18 cellular contexts compared by ENCODE assay signal in the genomic region with DNA sequence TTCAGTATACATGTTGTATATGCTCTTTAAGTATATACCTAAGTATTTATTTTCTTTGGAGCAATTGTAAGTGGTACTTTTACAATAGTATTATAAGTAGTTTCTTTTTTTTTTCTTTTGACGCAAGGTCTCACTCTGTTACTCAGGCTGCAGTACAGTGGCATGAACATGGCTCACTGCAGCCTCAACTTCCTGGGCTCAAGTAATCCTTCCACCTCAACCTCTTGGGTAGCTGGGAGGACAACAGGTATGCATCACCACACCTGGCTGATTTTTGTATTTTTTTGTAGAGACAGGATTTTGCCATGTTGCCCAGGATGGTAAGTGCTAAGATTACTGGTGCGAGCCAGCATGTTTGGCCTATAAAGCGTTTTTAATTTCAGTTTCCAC. TPM values are rescaled to one million over a fixed set of nuclear protein-coding genes. Genes with fewer than 3 reads are reported as not detected.
DNase-seq lines count a peak whose midpoint lies in the region; ATAC-seq and TF ChIP-seq lines count a peak whose summit lies in the region.
"Had no signal": no experiment of that assay in that cellular context is flagged by ENCODE, and none has a peak within 500 bp of the region (broad histone marks: within the 10 kb centered on the region; RNA-seq: fewer than 3 reads in every experiment).

No MANE protein-coding gene starts in this region.

- 27 to 49% methylated on average over 3 of the region's 3 CpGs for WGBS in thyroid gland, 2 donors

- CTCF ChIA-PET in activated B cell treated with CpG ODN at 0.5 μM for 24 hours (lab: Charles Lee): no interaction called here

- peak; percentile 31 for ATAC-seq in activated B cell treated with CpG ODN at 0.5 μM for 24 hours (ENCODE audit: low read depth)

- H3K9me3 ChIP-seq in thyroid gland: no peaks in the 10 kb centered on the region
- H3K9me3 ChIP-seq: HAP-1 had no signal

- TF ChIP-seq CTCF in activated B cell treated with CpG ODN at 0.5 μM for 24 hours (IDR thresholded peaks at IDR 0.05): no peak
- no peak for TF ChIP-seq CTCF in thyroid gland (IDR thresholded peaks at IDR 0.05)

- H3K4me1 ChIP-seq in thyroid gland: peaks cover 4 to 15% of the 10 kb centered on the region in 2 donors
- H3K4me1 ChIP-seq: HAP-1 had no signal

- no peak overlapping the region for H3K4me3 ChIP-seq in thyroid gland (replicated peaks in 1 of 3)
- H3K4me3 ChIP-seq: HAP-1 had no signal

- no peak overlapping the region for H3K4me3 Mint-ChIP-seq in activated B cell treated with CpG ODN at 0.5 μM for 24 hours
- H3K4me3 Mint-ChIP-seq: CD4-positive, alpha-beta memory T cell; HFFc6 had no signal

- H3K27me3 ChIP-seq in thyroid gland: no peaks in the 10 kb centered on the region

- POLR2A ChIA-PET in activated B cell treated with CpG ODN at 0.5 μM for 24 hours (lab: Charles Lee): interaction anchor here (0.8 to 1.4 kb wide), 3 partner anchors 8 to 15 kb away, joined by 3 to 15 read pairs (median 6); a partner anchor contains a TSS

- peak overlapping the region; percentile 66 for H3K27ac Mint-ChIP-seq in activated B cell treated with CpG ODN at 0.5 μM for 24 hours
- H3K27ac Mint-ChIP-seq: CD4-positive, alpha-beta memory T cell had no signal

- no peaks in the 10 kb centered on the region for H3K36me3 ChIP-seq in thyroid gland
- H3K36me3 ChIP-seq: HAP-1 had no signal

- peaks cover 37% of the 10 kb centered on the region for H3K4me1 Mint-ChIP-seq in activated B cell treated with CpG ODN at 0.5 μM for 24 hours
- H3K4me1 Mint-ChIP-seq: CD4-positive, alpha-beta memory T cell had no signal

- H3K27ac ChIP-seq in thyroid gland: peak overlapping the region; percentile 58 to 72 (median 60)
- H3K27ac ChIP-seq: 22Rv1 had no signal

- H3K36me3 Mint-ChIP-seq in activated B cell treated with CpG ODN at 0.5 μM for 24 hours (ENCODE audit: low read depth): no peaks in the 10 kb centered on the region
- H3K36me3 Mint-ChIP-seq: CD4-positive, alpha-beta memory T cell had no signal

- no peak for TF ChIP-seq POLR2A in thyroid gland (IDR thresholded peaks at IDR 0.05)

- no peaks in the 10 kb centered on the region for H3K9me3 Mint-ChIP-seq in activated B cell treated with CpG ODN at 0.5 μM for 24 hours

- DNase-seq in NCI-H82 (lab: John Stamatoyannopoulos, UW): peak; percentile 58
- no peak for DNase-seq in NCI-H82 treated with DMSO at 0.1 percent for 48 hours (lab: John Stamatoyannopoulos, UW; ENCODE audit: unreplicated experiment)
- DNase-seq in activated B cell treated with CpG ODN at 0.5 μM for 24 hours: no peak
- peak; percentile 66 to 67 for DNase-seq in thyroid gland
- no peak for DNase-seq in NOMO-1 treated with dmso at 0.1 percent for 144 hours (lab: John Stamatoyannopoulos, UW; ENCODE audit: unreplicated experiment)
- no peak for DNase-seq in NCI-H1105 (lab: John Stamatoyannopoulos, UW)
- DNase-seq: AML-193; C1 segment of cervical spinal cord; Calu3; CD4-positive, alpha-beta memory T cell; COR-L47; DMS53; DMS79 treated with DMSO at 0.1 percent for 48 hours; GF-D8; GOT3; HFFc6 had no signal

- intact Hi-C loops in activated B cell treated with CpG ODN at 0.5 μM for 24 hours (cut with micrococcal nuclease) (no loop called here), thyroid gland (cut with DNase I) (no loop called here)

- H3K27me3 Mint-ChIP-seq in activated B cell treated with CpG ODN at 0.5 μM for 24 hours: no peaks in the 10 kb centered on the region

RNA-seq across cellular contexts. Expression of a gene that starts 13.7 kb away (rescaled TPM):
- 69.8 and 70.3 TPM in 2 replicates for total RNA-seq in activated B cell treated with CpG ODN at 0.5 μM for 24 hours
- 10 to 100 TPM; 23.7 to 56.2 (median 26.0) TPM for total RNA-seq in thyroid gland

Comparison
In these comparisons a context has a peak if more than half of its experiments do, and no peak if none do; other contexts are left out.
1. DNase-seq: peak in NCI-H82 (single experiment) and thyroid gland (2 of 2); none in NCI-H82 treated with DMSO at 0.1 percent for 48 hours (single experiment), activated B cell treated with CpG ODN at 0.5 μM for 24 hours (single experiment), NOMO-1 treated with dmso at 0.1 percent for 144 hours (single experiment) and NCI-H1105 (single experiment).